Comparison of ENCODE assay signal across 18 cellular contexts in genomic region chr10:126731613-126731995, GRCh38.
"Had no signal": no experiment of that assay in that cellular context is flagged by ENCODE, and none has a peak within 500 bp of the region (broad histone marks: within the 10 kb centered on the region; RNA-seq: fewer than 3 reads in every experiment).

No MANE protein-coding gene starts in this region.

- ATAC-seq: activated T-cell treated with anti-CD3 and anti-CD28 coated beads, Interleukin-2, amount 50 U/mL, for 72 hours had no signal

- H3K36me3 Mint-ChIP-seq: activated naive CD4-positive, alpha-beta T cell treated with anti-CD3 and anti-CD28 coated beads, Interleukin-2, amount 50 U/mL, for 24 hours; mesothelial cell of epicardium had no signal

- H3K36me3 ChIP-seq: adrenal gland, sigmoid colon, spleen, tibial nerve had no signal

- H3K27ac ChIP-seq: adrenal gland, dorsolateral prefrontal cortex, sigmoid colon, spleen, tibial nerve, VCaP had no signal

- H3K4me1 ChIP-seq: adrenal gland, sigmoid colon, spleen, tibial nerve had no signal

- H3K27me3 ChIP-seq: adrenal gland, sigmoid colon, spleen, tibial nerve had no signal

- H3K4me3 ChIP-seq: adrenal gland, dorsolateral prefrontal cortex, sigmoid colon, spleen, tibial nerve had no signal

- H3K9me3 Mint-ChIP-seq: activated naive CD4-positive, alpha-beta T cell treated with anti-CD3 and anti-CD28 coated beads, Interleukin-2, amount 50 U/mL, for 24 hours had no signal

- H3K4me1 Mint-ChIP-seq: activated naive CD4-positive, alpha-beta T cell treated with anti-CD3 and anti-CD28 coated beads, Interleukin-2, amount 50 U/mL, for 24 hours; mesothelial cell of epicardium had no signal

- H3K9me3 ChIP-seq: adrenal gland, sigmoid colon had no signal

- H3K4me3 Mint-ChIP-seq: activated naive CD4-positive, alpha-beta T cell treated with anti-CD3 and anti-CD28 coated beads, Interleukin-2, amount 50 U/mL, for 24 hours; activated T-cell treated with anti-CD3 and anti-CD28 coated beads, Interleukin-2, amount 50 U/mL, for 72 hours; mesothelial cell of epicardium; nephron had no signal

- DNase-seq: activated CD4-positive, alpha-beta T cell treated with anti-CD3 and anti-CD28 coated beads for 1 hour; activated CD4-positive, alpha-beta T cell treated with anti-CD3 and anti-CD28 coated beads, Interleukin-2, amount 50 U/mL, for 4 hours; activated gamma-delta T cell; activated T-cell treated with anti-CD3 and anti-CD28 coated beads, Interleukin-2, amount 50 U/mL, for 72 hours; adrenal gland; dorsolateral prefrontal cortex; hippocampal formation; sigmoid colon; spleen; stimulated activated naive CD4-positive, alpha-beta T cell; substantia nigra; SW 1271; T-helper 2 cell had no signal

- H3K27ac Mint-ChIP-seq: activated naive CD4-positive, alpha-beta T cell treated with anti-CD3 and anti-CD28 coated beads, Interleukin-2, amount 50 U/mL, for 24 hours; activated T-cell treated with anti-CD3 and anti-CD28 coated beads, Interleukin-2, amount 50 U/mL, for 72 hours; mesothelial cell of epicardium; nephron had no signal
